In genomic region chr6:131916091-131916796, GRCh38 we compare ENCODE assay signal across 1 cellular context. TPM values are rescaled to one million over a fixed set of nuclear protein-coding genes. Genes with fewer than 3 reads are reported as not detected.
"Had no signal": no experiment of that assay in that cellular context is flagged by ENCODE, and none has a peak within 500 bp of the region (broad histone marks: within the 10 kb centered on the region; RNA-seq: fewer than 3 reads in every experiment).

No MANE protein-coding gene starts in this region.

RNA-seq across cellular contexts. Expression of gene CCN2, which starts 34.9 kb away (rescaled TPM):
- total RNA-seq: natural killer cell had no signal
